8 cellular contexts compared by ENCODE assay signal in genomic region chr5:134577796-134578577, GRCh38. TPM values are rescaled to one million over a fixed set of nuclear protein-coding genes. Genes with fewer than 3 reads are reported as not detected.
DNase-seq lines count a peak whose midpoint lies in the region; ATAC-seq and TF ChIP-seq lines count a peak whose summit lies in the region.

No MANE protein-coding gene starts in this region.

- peak overlapping the region in 2 of 7 donors; percentile 13 to 46 for H3K27ac Mint-ChIP-seq in CD14-positive monocyte

- no peaks in the 10 kb centered on the region for H3K27me3 Mint-ChIP-seq in CD14-positive monocyte (ENCODE audit: low read depth in 3 of 3)

- peaks cover 0 to 68% of the 10 kb centered on the region in 2 donors for H3K36me3 ChIP-seq in lung (ENCODE audit: control insufficient read depth in 2 of 2, insufficient read depth in 2 of 2, low read length in 2 of 2)

- peak; percentile 66 for DNase-seq in CD14-positive monocyte (ENCODE audit: low spot score)
- DNase-seq in HFF-Myc (ENCODE audit: extremely low read depth, low read depth) = no peak
- DNase-seq in NCI-H748 (lab: John Stamatoyannopoulos, UW; ENCODE audit: unreplicated experiment) = peak; percentile 82
- DNase-seq in activated CD4-positive, alpha-beta T cell treated with anti-CD3 and anti-CD28 coated beads, Interleukin-2, amount 50 U/mL, for 4 hours = peak; percentile 72 to 77
- DNase-seq in dermis microvascular lymphatic vessel endothelial cell (ENCODE audit: low read depth in 2 of 2) = peak; percentile 61 to 85
- peak; percentile 69 for DNase-seq in lung (ENCODE audit: low spot score)
- peak; percentile 39 for DNase-seq in stimulated activated CD8-positive, alpha-beta memory T cell treated with anti-CD3 and anti-CD28 coated beads, Interleukin-12 subunit alpha, Interleukin-12 subunit beta, amount 100 ng/mL, for 4 hours (ENCODE audit: low read depth)

- TF ChIP-seq CTCF in CD14-positive monocyte (IDR thresholded peaks at IDR 0.05) = peak; percentile 91
- TF ChIP-seq CTCF in HFF-Myc (IDR thresholded peaks at IDR 0.05; ENCODE audit: low read depth, low read length, missing control alignments) = peak; percentile 85
- peak; percentile 62 for TF ChIP-seq CTCF in lung (IDR thresholded peaks at IDR 0.05; ENCODE audit: control extremely low read depth, extremely low read depth)

- intact Hi-C loops in CD14-positive monocyte (cut with micrococcal nuclease) = loop anchor here (5.0 to 10.0 kb wide), 4 partner anchors 46 to 166 kb away; partner anchors contain the start of genes CDKN2AIPNL (in 2 of the 2) and JADE2 (in 1 of the 2)

- H3K4me1 Mint-ChIP-seq in CD14-positive monocyte = peaks cover 2% of the 10 kb centered on the region

- peaks cover 50 to 54% of the 10 kb centered on the region in 2 donors for H3K36me3 Mint-ChIP-seq in CD14-positive monocyte

- no peaks in the 10 kb centered on the region for H3K9me3 ChIP-seq in lung (ENCODE audit: control insufficient read depth in 2 of 2, insufficient read depth in 1 of 2, low read length in 1 of 2)

- peak; percentile 50 for ATAC-seq in lung (ENCODE audit: insufficient read depth, low FRiP score)
- ATAC-seq in GM18873 (IDR thresholded peaks at IDR 0.05; ENCODE audit: low FRiP score, unreplicated experiment) = no peak

- no peak overlapping the region for H3K27ac ChIP-seq in lung (ENCODE audit: low read depth in 1 of 2, low read length in 1 of 2)

- H3K4me3 ChIP-seq in HFF-Myc (replicated peaks; ENCODE audit: low read depth, low read length) (no peak overlapping the region), lung (no peak overlapping the region)

- no peak overlapping the region for H3K4me3 Mint-ChIP-seq in CD14-positive monocyte

- peaks cover 0 to 11% of the 10 kb centered on the region in 2 donors for H3K4me1 ChIP-seq in lung (ENCODE audit: control insufficient read depth in 2 of 2, insufficient read depth in 2 of 2, low read length in 2 of 2)

- H3K9me3 Mint-ChIP-seq in CD14-positive monocyte = no peaks in the 10 kb centered on the region

- H3K27me3 ChIP-seq in lung (ENCODE audit: control insufficient read depth, insufficient read depth) = no peaks in the 10 kb centered on the region

- WGBS in lung, 2 donors = 46 to 52% methylated on average over 17 of the region's 17 CpGs

RNA-seq across cellular contexts. Expression of gene JADE2, which starts 52.5 kb away (rescaled TPM):
- 1 to 10 TPM; 2.1 to 3.1 TPM for polyA plus RNA-seq in CD14-positive monocyte
- 12.5 and 17.3 TPM in 2 replicates for total RNA-seq in dermis microvascular lymphatic vessel endothelial cell
- 10 to 100 TPM; 24.4 to 53.5 TPM for total RNA-seq in lung
- 10 to 100 TPM; 12.4 to 16.3 TPM for polyA plus RNA-seq in lung

RNA-seq across cellular contexts. Expression of gene SAR1B, which starts 54.6 kb away (rescaled TPM):
- polyA plus RNA-seq in CD14-positive monocyte = 10 to 100 TPM; 62.3 to 65.7 TPM
- total RNA-seq in dermis microvascular lymphatic vessel endothelial cell = 20.7 and 26.3 TPM in 2 replicates
- 10 to 100 TPM; 44.1 to 58.8 TPM for total RNA-seq in lung
- 10 to 100 TPM; 21.5 to 37.0 TPM for polyA plus RNA-seq in lung
